In the genomic region with DNA sequence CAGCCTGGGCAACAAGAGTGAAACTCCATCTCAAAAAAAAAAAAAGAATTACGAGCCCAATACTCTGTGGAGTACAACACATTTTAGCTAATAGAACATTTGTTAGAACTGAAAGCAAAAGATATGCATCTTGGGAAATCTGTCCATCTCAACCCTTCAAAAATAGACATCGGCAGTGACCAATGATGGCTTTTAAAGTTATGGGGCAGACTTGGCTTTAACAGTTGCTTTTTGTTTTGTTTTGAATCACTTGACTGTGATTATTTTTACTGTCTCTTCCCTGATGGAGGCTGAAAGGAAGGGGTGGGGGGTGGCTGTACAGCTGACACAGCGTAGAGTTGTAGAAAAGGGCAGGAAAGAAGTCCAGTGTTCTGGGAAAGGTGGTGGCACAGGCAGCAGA, we compare ENCODE assay signal across 27 cellular contexts. TPM values are rescaled to one million over a fixed set of nuclear protein-coding genes. Genes with fewer than 3 reads are reported as not detected.
DNase-seq lines count a peak whose midpoint lies in the region; ATAC-seq and TF ChIP-seq lines count a peak whose summit lies in the region.
"Had no signal": no experiment of that assay in that cellular context is flagged by ENCODE, and none has a peak within 500 bp of the region (broad histone marks: within the 10 kb centered on the region; RNA-seq: fewer than 3 reads in every experiment).

No MANE protein-coding gene starts in this region.

- H3K27ac Mint-ChIP-seq in activated naive CD4-positive, alpha-beta T cell treated with anti-CD3 and anti-CD28 coated beads, Interleukin-2, amount 10 ng/mL, durations not matched to agents 7 days and 5 days, result peak overlapping the region; percentile 52
- H3K27ac Mint-ChIP-seq in T-helper 17 cell (peak overlapping the region; percentile 93), endothelial cell (ENCODE audit: unreplicated experiment) (peak overlapping the region; percentile 24)
- H3K27ac Mint-ChIP-seq: WTC11 had no signal

- H3K9me3 Mint-ChIP-seq in activated naive CD4-positive, alpha-beta T cell treated with anti-CD3 and anti-CD28 coated beads, Interleukin-2, amount 10 ng/mL, durations not matched to agents 7 days and 5 days, result no peaks in the 10 kb centered on the region
- H3K9me3 Mint-ChIP-seq in endothelial cell (ENCODE audit: unreplicated experiment), result no peaks in the 10 kb centered on the region
- H3K9me3 Mint-ChIP-seq: CD14-positive monocyte had no signal

- H3K36me3 Mint-ChIP-seq in activated naive CD4-positive, alpha-beta T cell treated with anti-CD3 and anti-CD28 coated beads, Interleukin-2, amount 10 ng/mL, durations not matched to agents 7 days and 5 days, result peaks cover 40% of the 10 kb centered on the region
- H3K36me3 Mint-ChIP-seq in T-helper 17 cell (ENCODE audit: low read depth), result peaks cover 2% of the 10 kb centered on the region
- peaks cover 26% of the 10 kb centered on the region for H3K36me3 Mint-ChIP-seq in endothelial cell (ENCODE audit: low read depth, unreplicated experiment)

- H3K9me3 ChIP-seq in T-helper 17 cell (ENCODE audit: control insufficient read depth, low read length, poor library complexity, severe bottlenecking), result no peaks in the 10 kb centered on the region
- H3K9me3 ChIP-seq: HAP-1, left ventricle myocardium inferior, sigmoid colon, suprapubic skin, uterus had no signal

- peaks cover 4% of the 10 kb centered on the region for H3K27me3 Mint-ChIP-seq in activated naive CD4-positive, alpha-beta T cell treated with anti-CD3 and anti-CD28 coated beads, Interleukin-2, amount 10 ng/mL, durations not matched to agents 7 days and 5 days
- H3K27me3 Mint-ChIP-seq in T-helper 17 cell (no peaks in the 10 kb centered on the region), endothelial cell (ENCODE audit: unreplicated experiment) (peaks cover 7% of the 10 kb centered on the region)

- ATAC-seq in T-helper 17 cell, result no peak
- no peak for ATAC-seq in HG03196 (IDR thresholded peaks at IDR 0.05; ENCODE audit: unreplicated experiment)
- ATAC-seq: foreskin keratinocyte, WTC11 had no signal

- peaks cover 41% of the 10 kb centered on the region for H3K4me1 Mint-ChIP-seq in activated naive CD4-positive, alpha-beta T cell treated with anti-CD3 and anti-CD28 coated beads, Interleukin-2, amount 10 ng/mL, durations not matched to agents 7 days and 5 days
- H3K4me1 Mint-ChIP-seq in T-helper 17 cell, result peaks cover 43% of the 10 kb centered on the region
- H3K4me1 Mint-ChIP-seq in endothelial cell (ENCODE audit: unreplicated experiment), result peaks cover 8% of the 10 kb centered on the region

- CTCF ChIA-PET in activated naive CD4-positive, alpha-beta T cell treated with anti-CD3 and anti-CD28 coated beads, Interleukin-2, amount 10 ng/mL, durations not matched to agents 7 days and 5 days (lab: Charles Lee), result interaction anchor here (1.4 to 1.8 kb wide), 4 partner anchors 57 to 75 kb away, joined by 4 to 7 read pairs (median 6); no protein-coding TSS in a partner anchor

- TF ChIP-seq CTCF in endothelial cell (IDR thresholded peaks at IDR 0.05; ENCODE audit: unreplicated experiment), result no peak

- no peak for DNase-seq in activated naive CD4-positive, alpha-beta T cell treated with anti-CD3 and anti-CD28 coated beads, Interleukin-2, amount 10 ng/mL, durations not matched to agents 7 days and 5 days
- no peak for DNase-seq in activated naive CD4-positive, alpha-beta T cell treated with anti-CD3 and anti-CD28 coated beads, Interleukin-2, amount 50 U/mL, for 16 hours
- DNase-seq in T-helper 17 cell, result no peak
- no peak for DNase-seq in endothelial cell (ENCODE audit: low spot score)
- no peak for DNase-seq in NOMO-1 (lab: John Stamatoyannopoulos, UW; ENCODE audit: unreplicated experiment in 2 of 2)
- no peak for DNase-seq in NCI-H524 (lab: John Stamatoyannopoulos, UW)
- DNase-seq: cerebellar nuclear complex; DMS153; foreskin keratinocyte; hippocampal formation; left ventricle myocardium inferior; midbrain; NCI-H1417 treated with DMSO at 0.1 percent for 48 hours; NCI-H2107; NCI-H510A treated with DMSO at 0.1 percent for 48 hours; posterior cingulate gyrus; RPMI8226; sigmoid colon; stimulated activated CD8-positive, alpha-beta memory T cell treated with anti-CD3 and anti-CD28 coated beads, Interleukin-4, amount 100 ng/mL, for 48 hours; T1000; uterus had no signal

- no peak overlapping the region for H3K4me3 Mint-ChIP-seq in activated naive CD4-positive, alpha-beta T cell treated with anti-CD3 and anti-CD28 coated beads, Interleukin-2, amount 10 ng/mL, durations not matched to agents 7 days and 5 days
- H3K4me3 Mint-ChIP-seq in T-helper 17 cell (peak overlapping the region; percentile 92), endothelial cell (ENCODE audit: unreplicated experiment) (peak overlapping the region; percentile 62)
- H3K4me3 Mint-ChIP-seq: CD14-positive monocyte, WTC11 had no signal

RNA-seq across cellular contexts. Expression of gene FKBP11, which starts 2.2 kb away (rescaled TPM):
- total RNA-seq in T-helper 17 cell (100 to 1,000 TPM; 132 to 145 TPM), endothelial cell (ENCODE audit: unreplicated experiment) (16.0 TPM)

RNA-seq across cellular contexts. Expression of gene ARF3, which starts 34.2 kb away (rescaled TPM):
- 100 to 1,000 TPM in 1 of 2 donors, 10 to 100 TPM in 1; 80.1 to 111 TPM for total RNA-seq in T-helper 17 cell
- 307 TPM for total RNA-seq in endothelial cell (ENCODE audit: unreplicated experiment)

RNA-seq across cellular contexts. Expression of gene WNT10B, which starts 48.4 kb away (rescaled TPM):
- 10 to 100 TPM; 13.8 to 17.6 TPM for total RNA-seq in T-helper 17 cell
- 0.33 TPM for total RNA-seq in endothelial cell (ENCODE audit: unreplicated experiment)

RNA-seq across cellular contexts. Expression of gene WNT1, which starts 55.0 kb away (rescaled TPM):
- total RNA-seq in T-helper 17 cell (1 to 10 TPM; 2.2 to 2.3 TPM), endothelial cell (ENCODE audit: unreplicated experiment) (not detected)
- total RNA-seq: foreskin keratinocyte, left ventricle myocardium inferior, M059J, sigmoid colon, suprapubic skin, uterus, WTC11 had no signal

RNA-seq across cellular contexts. Expression of gene RND1, which starts 57.4 kb away (rescaled TPM):
- total RNA-seq in T-helper 17 cell (1 to 10 TPM; 6.0 to 8.2 TPM), endothelial cell (ENCODE audit: unreplicated experiment) (1.0 TPM)

Comparison
In these comparisons a context has a peak if more than half of its experiments do, and no peak if none do; other contexts are left out.
1. H3K27ac Mint-ChIP-seq: peak in every context shown above with its lines; median percentile 93 in T-helper 17 cell; 52 in activated naive CD4-positive, alpha-beta T cell treated with anti-CD3 and anti-CD28 coated beads, Interleukin-2, amount 10 ng/mL, durations not matched to agents 7 days and 5 days; 24 in endothelial cell.
2. RNA of gene WNT10B, which starts 48.4 kb away (total RNA-seq): 13.8 to 17.6 TPM in T-helper 17 cell; 0.33 TPM in endothelial cell (single experiment); every median in the first group is over 10 times any median in the second.